Comparison of ENCODE assay signal across 24 cellular contexts in the genomic region with DNA sequence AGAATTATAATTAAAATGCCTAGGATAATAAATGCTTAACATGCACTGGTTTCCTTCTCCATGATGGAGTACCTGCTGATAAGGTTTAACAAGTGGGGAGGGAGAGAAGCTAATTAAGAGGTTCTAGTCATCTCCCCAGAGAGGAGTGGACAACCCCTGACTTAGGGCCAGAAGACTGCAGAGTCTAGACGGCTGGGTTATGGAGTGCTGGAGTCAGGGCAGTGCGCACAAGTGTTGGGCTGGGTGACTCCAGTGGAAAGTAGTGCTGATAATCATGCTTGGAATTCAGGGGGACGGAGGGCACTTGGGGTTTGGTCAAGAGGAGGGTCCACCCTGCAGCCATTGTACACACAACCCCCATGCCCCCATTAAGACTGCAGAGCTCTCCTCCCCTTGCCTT. TPM values are rescaled to one million over a fixed set of nuclear protein-coding genes. Genes with fewer than 3 reads are reported as not detected.
"Had no signal": no experiment of that assay in that cellular context is flagged by ENCODE, and none has a peak within 500 bp of the region (broad histone marks: within the 10 kb centered on the region; RNA-seq: fewer than 3 reads in every experiment).

No MANE protein-coding gene starts in this region.

- H3K4me1 ChIP-seq: gastrocnemius medialis, thyroid gland had no signal

- H3K4me3 ChIP-seq: gastrocnemius medialis, thyroid gland, uterus had no signal

- H3K4me3 Mint-ChIP-seq: activated CD4-positive, alpha-beta memory T cell treated with anti-CD3 and anti-CD28 coated beads for 36 hours; activated CD4-positive, alpha-beta T cell treated with anti-CD3 and anti-CD28 coated beads for 36 hours; activated CD8-positive, alpha-beta memory T cell treated with anti-CD3 and anti-CD28 coated beads, Interleukin-2, amount 10 ng/mL, durations not matched to agents 7 days and 5 days; activated naive CD8-positive, alpha-beta T cell treated with anti-CD3 and anti-CD28 coated beads for 36 hours; nephron progenitor cell had no signal

- H3K27ac Mint-ChIP-seq: activated CD4-positive, alpha-beta memory T cell treated with anti-CD3 and anti-CD28 coated beads for 36 hours; activated CD4-positive, alpha-beta T cell treated with anti-CD3 and anti-CD28 coated beads for 36 hours; activated CD8-positive, alpha-beta memory T cell treated with anti-CD3 and anti-CD28 coated beads, Interleukin-2, amount 10 ng/mL, durations not matched to agents 7 days and 5 days; activated naive CD8-positive, alpha-beta T cell treated with anti-CD3 and anti-CD28 coated beads for 36 hours; nephron progenitor cell; progenitor cell of endocrine pancreas had no signal

- H3K27me3 ChIP-seq: gastrocnemius medialis, thyroid gland, uterus had no signal

- H3K36me3 ChIP-seq: gastrocnemius medialis, thyroid gland, uterus had no signal

- H3K36me3 Mint-ChIP-seq: activated CD4-positive, alpha-beta memory T cell treated with anti-CD3 and anti-CD28 coated beads for 36 hours; activated CD8-positive, alpha-beta memory T cell treated with anti-CD3 and anti-CD28 coated beads, Interleukin-2, amount 10 ng/mL, durations not matched to agents 7 days and 5 days; activated naive CD8-positive, alpha-beta T cell treated with anti-CD3 and anti-CD28 coated beads for 36 hours had no signal

- DNase-seq: activated CD4-positive, alpha-beta memory T cell treated with anti-CD3 and anti-CD28 coated beads for 36 hours; activated CD4-positive, alpha-beta T cell treated with anti-CD3 and anti-CD28 coated beads for 36 hours; activated CD8-positive, alpha-beta memory T cell treated with anti-CD3 and anti-CD28 coated beads, Interleukin-2, amount 10 ng/mL, durations not matched to agents 7 days and 5 days; activated naive CD4-positive, alpha-beta T cell; activated naive CD8-positive, alpha-beta T cell treated with anti-CD3 and anti-CD28 coated beads for 36 hours; amniotic stem cell; caudate nucleus; gastrocnemius medialis; head of caudate nucleus; kidney; midbrain; nephron progenitor cell; occipital lobe; right cardiac atrium; small intestine; stimulated activated CD4-positive, alpha-beta T cell treated with anti-CD3 and anti-CD28 coated beads, Interleukin-4, amount 100 ng/mL, for 4 hours; stimulated activated naive CD4-positive, alpha-beta T cell; thyroid gland; uterus had no signal

- H3K27me3 Mint-ChIP-seq: activated CD4-positive, alpha-beta memory T cell treated with anti-CD3 and anti-CD28 coated beads for 36 hours had no signal

- H3K27ac ChIP-seq: gastrocnemius medialis, thyroid gland, uterus had no signal

- H3K9me3 Mint-ChIP-seq: activated CD4-positive, alpha-beta memory T cell treated with anti-CD3 and anti-CD28 coated beads for 36 hours; activated naive CD8-positive, alpha-beta T cell treated with anti-CD3 and anti-CD28 coated beads for 36 hours had no signal

- ATAC-seq: activated CD4-positive, alpha-beta T cell treated with anti-CD3 and anti-CD28 coated beads for 36 hours; activated CD8-positive, alpha-beta memory T cell treated with anti-CD3 and anti-CD28 coated beads, Interleukin-2, amount 10 ng/mL, durations not matched to agents 7 days and 5 days; esophagus mucosa; gastrocnemius medialis; left lobe of liver; right cardiac atrium had no signal

- H3K9me3 ChIP-seq: gastrocnemius medialis, thyroid gland, uterus had no signal

- H3K4me1 Mint-ChIP-seq: activated CD4-positive, alpha-beta T cell treated with anti-CD3 and anti-CD28 coated beads for 36 hours; activated CD8-positive, alpha-beta memory T cell treated with anti-CD3 and anti-CD28 coated beads, Interleukin-2, amount 10 ng/mL, durations not matched to agents 7 days and 5 days; activated naive CD8-positive, alpha-beta T cell treated with anti-CD3 and anti-CD28 coated beads for 36 hours had no signal

RNA-seq across cellular contexts. Expression of gene TGFBI, which starts 32.8 kb away (rescaled TPM):
- total RNA-seq: activated CD4-positive, alpha-beta T cell treated with anti-CD3 and anti-CD28 coated beads for 36 hours; activated naive CD8-positive, alpha-beta T cell treated with anti-CD3 and anti-CD28 coated beads for 36 hours had no signal

RNA-seq across cellular contexts. Expression of gene LECT2, which starts 41.2 kb away (rescaled TPM):
- total RNA-seq: activated CD4-positive, alpha-beta memory T cell treated with anti-CD3 and anti-CD28 coated beads for 36 hours; activated CD4-positive, alpha-beta T cell treated with anti-CD3 and anti-CD28 coated beads for 36 hours; activated CD8-positive, alpha-beta memory T cell treated with anti-CD3 and anti-CD28 coated beads, Interleukin-2, amount 10 ng/mL, durations not matched to agents 7 days and 5 days; activated naive CD8-positive, alpha-beta T cell treated with anti-CD3 and anti-CD28 coated beads for 36 hours; esophagus mucosa; gastrocnemius medialis; kidney; lung microvascular endothelial cell; occipital lobe; progenitor cell of endocrine pancreas; right cardiac atrium; T-helper 2 cell treated with Interferon-gamma antibody and Interleukin-4, amounts not matched to agents 100 ng/mL and 5 ng/mL, for 36 hours; thyroid gland; uterus had no signal
- polyA plus RNA-seq: right cardiac atrium, small intestine had no signal
